Comparison of ENCODE assay signal across 9 cellular contexts in the genomic region with DNA sequence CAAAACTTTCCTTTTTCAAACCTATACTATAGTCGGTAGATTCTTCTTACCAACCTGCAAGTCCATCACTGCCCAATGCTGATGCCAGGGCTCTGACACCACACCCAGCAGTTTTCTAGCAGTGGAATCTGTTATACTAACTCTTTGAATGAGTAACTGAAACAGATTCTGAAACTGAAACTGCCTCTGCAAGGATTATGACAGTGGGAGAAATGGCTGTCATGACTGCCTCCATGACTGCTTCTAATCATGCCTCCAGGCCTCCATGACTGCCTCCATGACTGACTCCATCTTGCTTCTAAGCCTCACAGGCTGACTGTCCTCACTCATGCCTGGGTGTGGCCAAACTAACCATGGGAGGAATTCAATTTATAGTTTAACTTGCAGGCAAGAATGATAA. TPM values are rescaled to one million over a fixed set of nuclear protein-coding genes. Genes with fewer than 3 reads are reported as not detected.
DNase-seq lines count a peak whose midpoint lies in the region; ATAC-seq, FAIRE-seq and TF ChIP-seq lines count a peak whose summit lies in the region.
"Had no signal": no experiment of that assay in that cellular context is flagged by ENCODE, and none has a peak within 500 bp of the region (broad histone marks: within the 10 kb centered on the region; RNA-seq: fewer than 3 reads in every experiment).

No MANE protein-coding gene starts in this region.

- ATAC-seq in HG03097 (IDR thresholded peaks at IDR 0.05; ENCODE audit: low FRiP score, unreplicated experiment) (peak; percentile 80), SK-N-SH treated with all-trans-retinoic acid at 6 μM for 48 hours (no peak)

- DNase-seq in CD1c-positive myeloid dendritic cell (ENCODE audit: extremely low spot score) (peak; percentile 7), GM19240 (ENCODE audit: insufficient read length, low spot score) (peak; percentile 51), frontal cortex (ENCODE audit: low spot score in 2 of 2) (no peak), epidermal melanocyte (ENCODE audit: insufficient read length, low spot score) (no peak), 8988T (no peak)
- DNase-seq in activated naive CD4-positive, alpha-beta T cell treated with anti-CD3 and anti-CD28 coated beads, Interleukin-2, amount 50 U/mL, for 16 hours = peak; percentile 29
- DNase-seq: amniotic stem cell had no signal

- FAIRE-seq in frontal cortex (lab: Jason Lieb, UNC) = no peak

TF ChIP-seq in SK-N-SH treated with all-trans-retinoic acid at 6 μM for 48 hours, 23 proteins besides CTCF, POLR2A, EP300 and RAD21:
- TF ChIP-seq ZNF70 (CRISPR knock-in tag; IDR thresholded peaks at IDR 0.05) (no peak), ZNF565 (CRISPR knock-in tag; conservative IDR thresholded peaks at IDR 0.05; ENCODE audit: low read depth) (no peak), OSR1 (CRISPR knock-in tag; IDR thresholded peaks at IDR 0.05) (no peak), BACH2 (CRISPR knock-in tag; IDR thresholded peaks at IDR 0.05; ENCODE audit: borderline replicate concordance) (no peak), GLIS3 (CRISPR knock-in tag; IDR thresholded peaks at IDR 0.05) (no peak), ZNF8 (CRISPR knock-in tag; IDR thresholded peaks at IDR 0.05) (no peak), SNAI2 (CRISPR knock-in tag; IDR thresholded peaks at IDR 0.05) (no peak), TOX (CRISPR knock-in tag; IDR thresholded peaks at IDR 0.05; ENCODE audit: borderline replicate concordance) (no peak), ZFP30 (CRISPR knock-in tag; IDR thresholded peaks at IDR 0.05) (no peak), CSDC2 (CRISPR knock-in tag; IDR thresholded peaks at IDR 0.05) (no peak), ARNTL (CRISPR knock-in tag; IDR thresholded peaks at IDR 0.05; ENCODE audit: borderline replicate concordance, low read depth) (no peak), ISL1 (CRISPR knock-in tag; IDR thresholded peaks at IDR 0.05) (no peak), ESRRG (CRISPR knock-in tag; IDR thresholded peaks at IDR 0.05) (no peak), ZC3H10 (CRISPR knock-in tag; IDR thresholded peaks at IDR 0.05) (no peak), PPARA (CRISPR knock-in tag; IDR thresholded peaks at IDR 0.05; ENCODE audit: borderline replicate concordance) (no peak)
- TF ChIP-seq, protein P1, sequence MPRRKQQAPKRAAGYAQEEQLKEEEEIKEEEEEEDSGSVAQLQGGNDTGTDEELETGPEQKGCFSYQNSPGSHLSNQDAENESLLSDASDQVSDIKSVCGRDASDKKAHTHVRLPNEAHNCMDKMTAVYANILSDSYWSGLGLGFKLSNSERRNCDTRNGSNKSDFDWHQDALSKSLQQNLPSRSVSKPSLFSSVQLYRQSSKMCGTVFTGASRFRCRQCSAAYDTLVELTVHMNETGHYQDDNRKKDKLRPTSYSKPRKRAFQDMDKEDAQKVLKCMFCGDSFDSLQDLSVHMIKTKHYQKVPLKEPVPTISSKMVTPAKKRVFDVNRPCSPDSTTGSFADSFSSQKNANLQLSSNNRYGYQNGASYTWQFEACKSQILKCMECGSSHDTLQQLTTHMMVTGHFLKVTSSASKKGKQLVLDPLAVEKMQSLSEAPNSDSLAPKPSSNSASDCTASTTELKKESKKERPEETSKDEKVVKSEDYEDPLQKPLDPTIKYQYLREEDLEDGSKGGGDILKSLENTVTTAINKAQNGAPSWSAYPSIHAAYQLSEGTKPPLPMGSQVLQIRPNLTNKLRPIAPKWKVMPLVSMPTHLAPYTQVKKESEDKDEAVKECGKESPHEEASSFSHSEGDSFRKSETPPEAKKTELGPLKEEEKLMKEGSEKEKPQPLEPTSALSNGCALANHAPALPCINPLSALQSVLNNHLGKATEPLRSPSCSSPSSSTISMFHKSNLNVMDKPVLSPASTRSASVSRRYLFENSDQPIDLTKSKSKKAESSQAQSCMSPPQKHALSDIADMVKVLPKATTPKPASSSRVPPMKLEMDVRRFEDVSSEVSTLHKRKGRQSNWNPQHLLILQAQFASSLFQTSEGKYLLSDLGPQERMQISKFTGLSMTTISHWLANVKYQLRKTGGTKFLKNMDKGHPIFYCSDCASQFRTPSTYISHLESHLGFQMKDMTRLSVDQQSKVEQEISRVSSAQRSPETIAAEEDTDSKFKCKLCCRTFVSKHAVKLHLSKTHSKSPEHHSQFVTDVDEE (CRISPR knock-in tag; IDR thresholded peaks at IDR 0.05) = no peak
- TF ChIP-seq, protein P2, sequence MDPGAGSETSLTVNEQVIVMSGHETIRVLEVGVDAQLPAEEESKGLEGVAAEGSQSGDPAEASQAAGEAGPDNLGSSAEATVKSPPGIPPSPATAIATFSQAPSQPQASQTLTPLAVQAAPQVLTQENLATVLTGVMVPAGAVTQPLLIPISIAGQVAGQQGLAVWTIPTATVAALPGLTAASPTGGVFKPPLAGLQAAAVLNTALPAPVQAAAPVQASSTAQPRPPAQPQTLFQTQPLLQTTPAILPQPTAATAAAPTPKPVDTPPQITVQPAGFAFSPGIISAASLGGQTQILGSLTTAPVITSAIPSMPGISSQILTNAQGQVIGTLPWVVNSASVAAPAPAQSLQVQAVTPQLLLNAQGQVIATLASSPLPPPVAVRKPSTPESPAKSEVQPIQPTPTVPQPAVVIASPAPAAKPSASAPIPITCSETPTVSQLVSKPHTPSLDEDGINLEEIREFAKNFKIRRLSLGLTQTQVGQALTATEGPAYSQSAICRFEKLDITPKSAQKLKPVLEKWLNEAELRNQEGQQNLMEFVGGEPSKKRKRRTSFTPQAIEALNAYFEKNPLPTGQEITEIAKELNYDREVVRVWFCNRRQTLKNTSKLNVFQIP (CRISPR knock-in tag; IDR thresholded peaks at IDR 0.05; ENCODE audit: borderline replicate concordance, low read depth) = no peak
- TF ChIP-seq, protein P3, sequence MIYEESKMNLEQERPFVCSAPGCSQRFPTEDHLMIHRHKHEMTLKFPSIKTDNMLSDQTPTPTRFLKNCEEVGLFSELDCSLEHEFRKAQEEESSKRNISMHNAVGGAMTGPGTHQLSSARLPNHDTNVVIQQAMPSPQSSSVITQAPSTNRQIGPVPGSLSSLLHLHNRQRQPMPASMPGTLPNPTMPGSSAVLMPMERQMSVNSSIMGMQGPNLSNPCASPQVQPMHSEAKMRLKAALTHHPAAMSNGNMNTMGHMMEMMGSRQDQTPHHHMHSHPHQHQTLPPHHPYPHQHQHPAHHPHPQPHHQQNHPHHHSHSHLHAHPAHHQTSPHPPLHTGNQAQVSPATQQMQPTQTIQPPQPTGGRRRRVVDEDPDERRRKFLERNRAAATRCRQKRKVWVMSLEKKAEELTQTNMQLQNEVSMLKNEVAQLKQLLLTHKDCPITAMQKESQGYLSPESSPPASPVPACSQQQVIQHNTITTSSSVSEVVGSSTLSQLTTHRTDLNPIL (CRISPR knock-in tag; IDR thresholded peaks at IDR 0.05; ENCODE audit: low read depth) = no peak

RNA-seq across cellular contexts. Expression of a gene that starts 29.4 kb away (rescaled TPM):
- 28.9 TPM for total RNA-seq in frontal cortex

Comparison
In these comparisons a context has a peak if more than half of its experiments do, and no peak if none do; other contexts are left out.
1. DNase-seq: peak in CD1c-positive myeloid dendritic cell (single experiment), GM19240 (single experiment) and activated naive CD4-positive, alpha-beta T cell treated with anti-CD3 and anti-CD28 coated beads, Interleukin-2, amount 50 U/mL, for 16 hours (single experiment); none in frontal cortex (0 of 2), epidermal melanocyte (single experiment) and 8988T (single experiment).